33 cellular contexts compared by ENCODE assay signal in genomic region chr7:83808982-83809381, GRCh38.
"Had no signal": no experiment of that assay in that cellular context is flagged by ENCODE, and none has a peak within 500 bp of the region (broad histone marks: within the 10 kb centered on the region; RNA-seq: fewer than 3 reads in every experiment).

No MANE protein-coding gene starts in this region.

- H3K9me3 ChIP-seq: adrenal gland, ascending aorta had no signal

- H3K4me3 ChIP-seq: adrenal gland, ascending aorta, body of pancreas, breast epithelium, cardiac muscle cell had no signal

- DNase-seq: activated effector memory CD4-positive, alpha-beta T cell treated with anti-CD3 and anti-CD28 coated beads, Interleukin-2, amount 50 U/mL, for 16 hours; activated effector memory CD4-positive, alpha-beta T cell treated with Interleukin-2 at 50 U/mL for 16 hours; activated gamma-delta T cell; activated gamma-delta T cell treated with Interleukin-2 at 50 U/mL for 16 hours; activated naive CD4-positive, alpha-beta T cell; activated naive CD4-positive, alpha-beta T cell treated with anti-CD3 and anti-CD28 coated beads for 36 hours; activated naive CD4-positive, alpha-beta T cell treated with anti-CD3 and anti-CD28 coated beads, Interleukin-2, amount 10 ng/mL, durations not matched to agents 7 days and 5 days; activated naive CD4-positive, alpha-beta T cell treated with anti-CD3 and anti-CD28 coated beads, Interleukin-2, amount 50 U/mL, for 16 hours; activated naive CD4-positive, alpha-beta T cell treated with Interleukin-2 at 50 U/mL for 16 hours; activated naive CD8-positive, alpha-beta T cell treated with anti-CD3 and anti-CD28 coated beads for 36 hours; activated naive CD8-positive, alpha-beta T cell treated with anti-CD3 and anti-CD28 coated beads, Interleukin-2, amount 10 ng/mL, durations not matched to agents 7 days and 5 days; activated naive CD8-positive, alpha-beta T cell treated with anti-CD3 and anti-CD28 coated beads, Interleukin-2, amount 50 U/mL, for 24 hours; activated T-cell treated with anti-CD3 and anti-CD28 coated beads, Interleukin-2, amount 50 U/mL, for 24 hours; activated T-cell treated with anti-CD3 and anti-CD28 coated beads, Interleukin-2, amount 50 U/mL, for 4 hours; activated T-cell treated with anti-CD3 and anti-CD28 coated beads, Interleukin-2, amount 50 U/mL, for 48 hours; activated T-cell treated with anti-CD3 and anti-CD28 coated beads, Interleukin-2, amount 50 U/mL, for 72 hours; adrenal gland; amniotic stem cell; amygdala; anterior cingulate cortex; aorta; body of pancreas; brain microvascular endothelial cell; caudate nucleus; central memory CD4-positive, alpha-beta T cell; cerebellar nuclear complex had no signal

- H3K4me1 ChIP-seq: adrenal gland, ascending aorta, body of pancreas, breast epithelium had no signal

- FAIRE-seq: astrocyte, bronchial epithelial cell had no signal

- H3K36me3 ChIP-seq: adrenal gland, ascending aorta, brain microvascular endothelial cell, breast epithelium, cardiac muscle cell had no signal

- H3K27ac ChIP-seq: adrenal gland, ascending aorta, body of pancreas, brain microvascular endothelial cell, breast epithelium, cardiac muscle cell had no signal

- ATAC-seq: activated naive CD4-positive, alpha-beta T cell treated with anti-CD3 and anti-CD28 coated beads, Interleukin-2, amount 50 U/mL, for 72 hours; activated naive CD8-positive, alpha-beta T cell treated with anti-CD3 and anti-CD28 coated beads, Interleukin-2, amount 50 U/mL, for 24 hours; activated T-cell treated with anti-CD3 and anti-CD28 coated beads, Interleukin-2, amount 50 U/mL, for 4 hours; activated T-cell treated with anti-CD3 and anti-CD28 coated beads, Interleukin-2, amount 50 U/mL, for 72 hours; activated T-helper 17 cell treated with anti-CD3 and anti-CD28 coated beads, Interleukin-2, amount 50 U/mL, for 72 hours; body of pancreas had no signal

- H3K27me3 ChIP-seq: adrenal gland, ascending aorta, body of pancreas, brain microvascular endothelial cell, breast epithelium, cardiac muscle cell had no signal
